Comparison of ENCODE assay signal across 8 cellular contexts in the genomic region with DNA sequence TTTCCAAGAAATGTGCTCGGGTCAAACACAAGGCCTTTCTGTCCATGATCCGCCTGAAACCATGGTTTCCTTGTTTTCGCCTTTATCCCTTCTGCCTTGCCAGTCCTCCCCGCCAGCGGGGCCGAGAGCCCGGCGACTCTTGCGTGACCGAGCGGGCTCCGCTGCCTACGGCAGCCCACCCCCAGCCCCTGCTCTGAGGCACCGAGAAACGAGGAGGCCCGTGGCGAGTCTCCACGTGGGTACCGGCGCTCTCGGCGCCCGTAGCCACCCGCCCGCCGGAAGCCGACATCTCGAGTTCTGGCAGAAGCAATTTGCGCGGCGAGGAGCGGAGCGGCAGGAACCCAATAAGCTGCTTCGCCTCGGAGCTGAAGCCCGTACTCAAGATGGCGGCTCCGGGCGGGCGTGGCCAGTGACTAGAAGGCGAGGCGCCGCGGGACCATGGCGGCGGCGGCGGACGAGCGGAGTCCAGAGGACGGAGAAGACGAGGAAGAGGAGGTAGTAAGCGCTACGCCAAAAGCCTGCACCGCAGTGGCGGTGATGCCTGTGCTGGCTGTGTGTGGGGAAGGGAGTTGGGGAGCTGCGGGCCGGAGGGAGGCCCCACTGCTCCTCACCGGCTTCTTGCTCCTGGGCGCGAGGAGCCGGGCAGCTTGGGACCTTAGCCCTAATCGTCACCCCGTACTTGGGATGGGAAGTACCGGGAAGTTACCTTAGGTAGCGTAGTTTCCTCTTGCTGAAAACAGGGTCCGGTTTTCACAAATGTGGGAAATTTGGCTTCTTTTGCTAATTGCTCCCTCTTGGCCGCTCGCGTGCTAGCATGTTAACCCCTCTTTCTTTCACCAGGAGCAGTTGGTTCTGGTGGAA. TPM values are rescaled to one million over a fixed set of nuclear protein-coding genes. Genes with fewer than 3 reads are reported as not detected.
DNase-seq lines count a peak whose midpoint lies in the region; ATAC-seq, FAIRE-seq and TF ChIP-seq lines count a peak whose summit lies in the region.

A gene with protein sequence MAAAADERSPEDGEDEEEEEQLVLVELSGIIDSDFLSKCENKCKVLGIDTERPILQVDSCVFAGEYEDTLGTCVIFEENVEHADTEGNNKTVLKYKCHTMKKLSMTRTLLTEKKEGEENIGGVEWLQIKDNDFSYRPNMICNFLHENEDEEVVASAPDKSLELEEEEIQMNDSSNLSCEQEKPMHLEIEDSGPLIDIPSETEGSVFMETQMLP (plus strand): TSS at position 375 of the 861 bp plus-strand sequence. CDS start 64 bp downstream, at position 439.

- peaks cover 6% of the 10 kb centered on the region for H3K4me1 ChIP-seq in endothelial cell of umbilical vein (ENCODE audit: control insufficient read depth, extremely low read depth, insufficient read depth, low read length)

- peaks cover 0 to 2% of the 10 kb centered on the region in 2 experiments for H3K27me3 ChIP-seq in endothelial cell of umbilical vein (ENCODE audit: control insufficient read depth in 2 of 2, insufficient read depth in 2 of 2, low read length in 2 of 2)

- H2AFZ ChIP-seq in endothelial cell of umbilical vein (ENCODE audit: low read depth, low read length), result peak within 1 kb of the TSS; percentile 90

- peak within 1 kb of the TSS; percentile 76 to 94 (median 86) for H3K4me3 ChIP-seq in endothelial cell of umbilical vein (replicated peaks in 1 of 3; ENCODE audit: insufficient read depth in 1 of 3, low read depth in 1 of 3, low read length in 3 of 3)

- H3K9ac ChIP-seq in endothelial cell of umbilical vein (replicated peaks; ENCODE audit: extremely low read depth, insufficient read depth, low read length), result peak within 1 kb of the TSS; percentile 99

- no peaks in the 10 kb centered on the region for H3K9me3 ChIP-seq in endothelial cell of umbilical vein (replicated peaks; ENCODE audit: control insufficient read depth, insufficient read depth, low read length)

- no peaks in the 10 kb centered on the region for H4K20me1 ChIP-seq in endothelial cell of umbilical vein (replicated peaks; ENCODE audit: control insufficient read depth, extremely low read depth, insufficient read depth, low read length)

- peak; percentile 97 for TF ChIP-seq POLR2A in endothelial cell of umbilical vein (IDR thresholded peaks at IDR 0.05; ENCODE audit: low read depth, low read length)

- peak; percentile 88 for FAIRE-seq in endothelial cell of umbilical vein (lab: Jason Lieb, UNC)

- dilution Hi-C loops in endothelial cell of umbilical vein (cut with MboI; ENCODE audit: extremely low pct_ligation_motif_present, low sequenced_read_pairs), result no loop called here

- ATAC-seq in GM21526 (IDR thresholded peaks at IDR 0.05; ENCODE audit: low FRiP score, unreplicated experiment), result peak; percentile 95

- H3K9me1 ChIP-seq in endothelial cell of umbilical vein (replicated peaks; ENCODE audit: control insufficient read depth, extremely low read depth, insufficient read depth, low read length), result no peaks in the 10 kb centered on the region

- intact Hi-C loops in endothelial cell of umbilical vein (cut with micrococcal nuclease), result loop anchor here (1.0 to 10.0 kb wide), 4 partner anchors 23 to 1864 kb away; a partner anchor contains a TSS

- DNase-seq in DMS 273 treated with DMSO at 0.1 percent for 48 hours (lab: John Stamatoyannopoulos, UW) (peak; percentile 80), HuH-7.5 (ENCODE audit: low spot score) (peak; percentile 59), OCI-M1 (lab: John Stamatoyannopoulos, UW) (peak; percentile 94), activated T-cell treated with anti-CD3 and anti-CD28 coated beads for 24 hours (ENCODE audit: low read depth) (peak; percentile 87), endothelial cell of umbilical vein (ENCODE audit: low read depth, low spot score) (peak; percentile 93), midbrain (lab: John Stamatoyannopoulos, UW) (peak; percentile 96)
- DNase-seq in stimulated activated CD8-positive, alpha-beta memory T cell treated with anti-CD3 and anti-CD28 coated beads, Interleukin-15, amount 100 ng/mL, for 48 hours (ENCODE audit: low read depth in 2 of 2), result peak; percentile 87 to 90

- CTCF ChIA-PET in endothelial cell of umbilical vein (lab: Charles Lee), result interaction anchor here (1.0 to 1.8 kb wide), 10 partner anchors 9 to 430 kb away, joined by 3 to 9 read pairs (median 5); a partner anchor contains a TSS

- POLR2A ChIA-PET in endothelial cell of umbilical vein (lab: Charles Lee), result interaction anchor here (0.6 to 1.8 kb wide), 8 partner anchors 12 to 1988 kb away, joined by 3 to 13 read pairs (median 7); a partner anchor contains a TSS

- TF ChIP-seq CTCF in endothelial cell of umbilical vein (IDR thresholded peaks at IDR 0.05; ENCODE audit: extremely low read depth in 1 of 2, insufficient read depth in 1 of 2, low read depth in 1 of 2, low read length in 2 of 2), result no peak

- TSS peak; percentile 86 for BruUV-seq in endothelial cell of umbilical vein (replicated peaks; lab: Mats Ljungman, UMichigan)

- peak within 1 kb of the TSS; percentile 94 for H3K27ac ChIP-seq in endothelial cell of umbilical vein (ENCODE audit: insufficient read depth, low read depth, low read length)

- no peaks in the 10 kb centered on the region for H3K36me3 ChIP-seq in endothelial cell of umbilical vein (ENCODE audit: control insufficient read depth in 2 of 2, extremely low read depth in 1 of 2, insufficient read depth in 2 of 2, low read length in 2 of 2)

- H3K4me2 ChIP-seq in endothelial cell of umbilical vein (ENCODE audit: insufficient read depth, low read length), result peak within 1 kb of the TSS; percentile 84

- H3K79me2 ChIP-seq in endothelial cell of umbilical vein (ENCODE audit: control insufficient read depth, insufficient read depth, low read length), result peaks cover 6% of the 10 kb centered on the region

TF ChIP-seq in endothelial cell of umbilical vein, 7 proteins besides CTCF, POLR2A, EP300 and RAD21:
- TF ChIP-seq GATA2 (IDR thresholded peaks at IDR 0.05; ENCODE audit: insufficient read depth, insufficient read length, low read depth, low read length), result no peak
- no peak for TF ChIP-seq JUN (IDR thresholded peaks at IDR 0.05; ENCODE audit: borderline replicate concordance, insufficient read depth, insufficient read length, low read depth)
- no peak for TF ChIP-seq MYC (IDR thresholded peaks at IDR 0.05; ENCODE audit: low read depth, low read length)
- no peak for TF ChIP-seq EZH2 (IDR thresholded peaks at IDR 0.05; ENCODE audit: borderline replicate concordance, low read depth, low read length, severe bottlenecking)
- no peak for TF ChIP-seq FOS (IDR thresholded peaks at IDR 0.05; ENCODE audit: borderline replicate concordance, insufficient read depth, low read length)
- peak; percentile 93 for TF ChIP-seq POLR2AphosphoS5 (IDR thresholded peaks at IDR 0.05; ENCODE audit: insufficient read depth, low read depth, low read length)
- TF ChIP-seq, protein P1, sequence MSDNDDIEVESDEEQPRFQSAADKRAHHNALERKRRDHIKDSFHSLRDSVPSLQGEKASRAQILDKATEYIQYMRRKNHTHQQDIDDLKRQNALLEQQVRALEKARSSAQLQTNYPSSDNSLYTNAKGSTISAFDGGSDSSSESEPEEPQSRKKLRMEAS (IDR thresholded peaks at IDR 0.05; ENCODE audit: insufficient read depth, insufficient read length), result peak; percentile 77
TF ChIP-seq in endothelial cell of umbilical vein: peak in this region for 2.

RNA-seq across cellular contexts. Expression of the gene that starts here (rescaled TPM):
- 88.1 and 96.4 TPM in 2 replicates for total RNA-seq in endothelial cell of umbilical vein
- 5.8 and 12.1 TPM in 2 replicates for polyA plus RNA-seq in endothelial cell of umbilical vein
- polyA plus RNA-seq in endothelial cell of umbilical vein (2011; cell fraction: cytosol; rRNA removed), result 27.7 and 34.5 TPM in 2 replicates
- polyA plus RNA-seq in endothelial cell of umbilical vein (2011; cell fraction: nucleus; rRNA removed), result 9.3 and 14.1 TPM in 2 replicates
- 73.6 and 128 TPM in 2 replicates for polyA plus RNA-seq in endothelial cell of umbilical vein (2012)
- 2.4 and 3.6 TPM in 2 replicates for polyA minus RNA-seq in endothelial cell of umbilical vein
- polyA minus RNA-seq in endothelial cell of umbilical vein (2011; cell fraction: cytosol; rRNA and poly(A)+ RNA removed), result 18.8 TPM
- polyA minus RNA-seq in endothelial cell of umbilical vein (2011; cell fraction: nucleus; rRNA and poly(A)+ RNA removed), result 1.8 and 2.3 TPM in 2 replicates

Comparison
In these comparisons a context has a peak if more than half of its experiments do, and no peak if none do; other contexts are left out.
1. Peak in every context shown above with its lines: DNase-seq, ATAC-seq, H3K4me3 ChIP-seq and H3K27ac ChIP-seq.